Comparison of ENCODE assay signal across 24 cellular contexts in the genomic region with DNA sequence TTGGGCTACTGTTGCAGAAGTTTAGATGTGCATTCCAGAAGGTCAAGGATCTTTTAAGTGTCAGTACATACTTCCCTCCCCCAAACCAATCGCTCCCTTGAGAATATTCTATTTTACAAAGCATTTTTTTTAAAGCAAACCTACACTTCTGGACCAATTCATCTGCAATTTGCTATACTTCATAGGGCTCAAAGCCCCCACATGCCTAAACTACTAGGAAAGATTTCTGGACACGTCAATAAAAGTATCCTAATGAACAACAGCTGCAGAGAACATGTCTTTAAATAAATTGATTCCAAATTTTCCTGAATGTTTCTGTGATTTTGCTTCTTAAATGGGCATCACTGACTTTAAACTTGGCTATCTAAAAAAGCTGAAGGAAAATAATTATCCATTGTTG.
"Had no signal": no experiment of that assay in that cellular context is flagged by ENCODE, and none has a peak within 500 bp of the region (broad histone marks: within the 10 kb centered on the region; RNA-seq: fewer than 3 reads in every experiment).

No MANE protein-coding gene starts in this region.

- H3K4me3 ChIP-seq: coronary artery, dorsolateral prefrontal cortex, esophagus squamous epithelium, gastrocnemius medialis, heart right ventricle, left lung, lower lobe of right lung, mucosa of descending colon had no signal

- H3K9me3 Mint-ChIP-seq: mesothelial cell of epicardium, naive B cell had no signal

- H3K4me1 Mint-ChIP-seq: naive B cell, natural killer cell had no signal

- H3K9me3 ChIP-seq: esophagus squamous epithelium, gastrocnemius medialis, heart right ventricle, left lung, lower lobe of right lung, mucosa of descending colon had no signal

- H3K36me3 ChIP-seq: esophagus squamous epithelium, gastrocnemius medialis, heart right ventricle, left lung, lower lobe of right lung had no signal

- H3K27ac Mint-ChIP-seq: mesothelial cell of epicardium, naive B cell, natural killer cell had no signal

- H3K27me3 ChIP-seq: esophagus squamous epithelium, gastrocnemius medialis, heart right ventricle, left lung had no signal

- H3K27ac ChIP-seq: coronary artery, dorsolateral prefrontal cortex, epithelial cell of prostate, esophagus squamous epithelium, gastrocnemius medialis, heart right ventricle, left lung, lower lobe of right lung had no signal

- ATAC-seq: esophagus mucosa, gastrocnemius medialis, heart right ventricle, left cardiac atrium, left lung, left ventricle myocardium superior, lower lobe of right lung, mucosa of descending colon, natural killer cell had no signal

- DNase-seq: dermis blood vessel endothelial cell; dorsolateral prefrontal cortex; effector CD4-positive, alpha-beta T cell; effector memory CD4-positive, alpha-beta T cell; erythroblast; esophagus squamous epithelium; foreskin melanocyte; gastrocnemius medialis; glutamatergic neuron; head of caudate nucleus; heart right ventricle; hippocampal formation; left cardiac atrium; left lung; left ventricle myocardium superior; lower lobe of right lung; mesenchymal stem cell; mucosa of descending colon; naive B cell; natural killer cell had no signal

- H3K36me3 Mint-ChIP-seq: mesothelial cell of epicardium, naive B cell, natural killer cell had no signal

- H3K4me1 ChIP-seq: esophagus squamous epithelium, heart right ventricle, left lung, lower lobe of right lung had no signal

- H3K4me3 Mint-ChIP-seq: mesothelial cell of epicardium, naive B cell, natural killer cell had no signal
